10 cellular contexts compared by ENCODE assay signal in the genomic region with DNA sequence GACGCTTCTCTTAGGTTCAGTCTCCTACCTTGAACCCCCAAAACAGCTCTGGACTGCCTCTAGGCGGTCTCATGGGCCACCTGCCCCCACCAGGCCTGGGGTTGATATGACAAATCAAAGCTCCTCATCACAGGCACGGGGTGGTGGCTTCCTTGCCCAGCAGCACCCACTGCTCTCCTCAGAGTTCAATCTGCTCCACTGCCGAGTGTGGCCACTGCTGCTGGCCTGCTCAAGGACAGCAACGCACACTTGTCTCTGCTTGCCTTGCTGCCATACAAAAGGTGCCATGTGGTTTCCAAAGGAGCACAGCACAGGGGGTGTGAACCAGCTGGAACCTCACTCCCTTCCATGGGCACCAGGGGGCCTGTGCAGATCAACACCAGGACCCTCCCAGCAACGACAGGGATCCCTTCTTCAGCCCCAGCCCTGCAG. TPM values are rescaled to one million over a fixed set of nuclear protein-coding genes. Genes with fewer than 3 reads are reported as not detected.
DNase-seq lines count a peak whose midpoint lies in the region; ATAC-seq and TF ChIP-seq lines count a peak whose summit lies in the region.
"Had no signal": no experiment of that assay in that cellular context is flagged by ENCODE, and none has a peak within 500 bp of the region (broad histone marks: within the 10 kb centered on the region; RNA-seq: fewer than 3 reads in every experiment).

No MANE protein-coding gene starts in this region.

- H3K4me3 ChIP-seq in left ventricle myocardium inferior (no peak overlapping the region), lower lobe of right lung (no peak overlapping the region), vagina (no peak overlapping the region)
- H3K4me3 ChIP-seq: mucosa of descending colon had no signal

- peaks cover 67% of the 10 kb centered on the region for H3K4me1 Mint-ChIP-seq in WTC11

- no peaks in the 10 kb centered on the region for H3K9me3 ChIP-seq in left ventricle myocardium inferior (replicated peaks)
- H3K9me3 ChIP-seq in lower lobe of right lung: no peaks in the 10 kb centered on the region
- H3K9me3 ChIP-seq in vagina: no peaks in the 10 kb centered on the region
- H3K9me3 ChIP-seq: mucosa of descending colon had no signal

- DNase-seq in left ventricle myocardium inferior (no peak), cardiac septum (ENCODE audit: low spot score) (no peak), WTC11 (ENCODE audit: low spot score) (no peak), lower lobe of right lung (peak; percentile 29), vagina (ENCODE audit: extremely low spot score in 2 of 2) (no peak), retina (no peak), AG08395 (ENCODE audit: low spot score) (no peak)

- CTCF ChIA-PET in WTC11 (lab: Charles Lee): interaction anchor here (0.5 to 15.1 kb wide), 25 partner anchors 9 to 240 kb away, joined by 3 to 308 read pairs (median 4); a partner anchor contains a TSS

- H3K27ac Mint-ChIP-seq in WTC11: no peak overlapping the region

- intact Hi-C loops in left ventricle myocardium inferior (cut with micrococcal nuclease): no loop called here
- intact Hi-C loops in cardiac septum (cut with DNase I): no loop called here
- intact Hi-C loops in lower lobe of right lung (cut with DNase I): no loop called here
- intact Hi-C loops in vagina (cut with DNase I): loop anchor here (5.0 kb wide), 1 partner anchor 34 kb away; no protein-coding TSS in a partner anchor

- H3K36me3 Mint-ChIP-seq in WTC11: no peaks in the 10 kb centered on the region
- H3K36me3 Mint-ChIP-seq: CD4-positive, CD25-positive, alpha-beta regulatory T cell had no signal

- no peaks in the 10 kb centered on the region for H3K9me3 Mint-ChIP-seq in WTC11
- H3K9me3 Mint-ChIP-seq: CD4-positive, CD25-positive, alpha-beta regulatory T cell had no signal

- H3K27me3 Mint-ChIP-seq in WTC11 (ENCODE audit: low read depth): peaks cover 10% of the 10 kb centered on the region

- POLR2A ChIA-PET in WTC11 (lab: Charles Lee): no interaction called here

- no peak for TF ChIP-seq POLR2A in vagina (IDR thresholded peaks at IDR 0.05)

- H3K4me3 Mint-ChIP-seq in WTC11: no peak overlapping the region
- H3K4me3 Mint-ChIP-seq: CD4-positive, CD25-positive, alpha-beta regulatory T cell had no signal

- TF ChIP-seq CTCF in left ventricle myocardium inferior (IDR thresholded peaks at IDR 0.05; ENCODE audit: borderline replicate concordance): no peak
- 0 out of 2 replicates have a peak, but pooled peaks have one; percentile 5 for TF ChIP-seq CTCF in WTC11 (IDR thresholded peaks at IDR 0.05)
- TF ChIP-seq CTCF in lower lobe of right lung (IDR thresholded peaks at IDR 0.05): no peak
- no peak for TF ChIP-seq CTCF in vagina (IDR thresholded peaks at IDR 0.05)

- H3K4me1 ChIP-seq in left ventricle myocardium inferior: peaks cover 96% of the 10 kb centered on the region
- H3K4me1 ChIP-seq in lower lobe of right lung: peaks cover 73% of the 10 kb centered on the region
- peaks cover 53% of the 10 kb centered on the region for H3K4me1 ChIP-seq in vagina

- no peaks in the 10 kb centered on the region for H3K36me3 ChIP-seq in left ventricle myocardium inferior
- H3K36me3 ChIP-seq in lower lobe of right lung: no peaks in the 10 kb centered on the region
- H3K36me3 ChIP-seq in vagina: no peaks in the 10 kb centered on the region

- H3K27me3 ChIP-seq in left ventricle myocardium inferior (ENCODE audit: low read depth) (peaks cover 1% of the 10 kb centered on the region), lower lobe of right lung (ENCODE audit: low read depth) (no peaks in the 10 kb centered on the region), vagina (no peaks in the 10 kb centered on the region)

- ATAC-seq in WTC11 (peak; percentile 2; the same call in 1 of the 2 replicates), lower lobe of right lung (no peak), HG02642 (IDR thresholded peaks at IDR 0.05; ENCODE audit: poor library complexity, unreplicated experiment) (no peak)

- H3K27ac ChIP-seq in left ventricle myocardium inferior (replicated peaks) (peak overlapping the region; percentile 93), lower lobe of right lung (peak overlapping the region; percentile 81), vagina (peak overlapping the region; percentile 58)

TF ChIP-seq in WTC11, 78 proteins besides CTCF, POLR2A, EP300 and RAD21 (continues in another document):
- TF ChIP-seq, protein P1, sequence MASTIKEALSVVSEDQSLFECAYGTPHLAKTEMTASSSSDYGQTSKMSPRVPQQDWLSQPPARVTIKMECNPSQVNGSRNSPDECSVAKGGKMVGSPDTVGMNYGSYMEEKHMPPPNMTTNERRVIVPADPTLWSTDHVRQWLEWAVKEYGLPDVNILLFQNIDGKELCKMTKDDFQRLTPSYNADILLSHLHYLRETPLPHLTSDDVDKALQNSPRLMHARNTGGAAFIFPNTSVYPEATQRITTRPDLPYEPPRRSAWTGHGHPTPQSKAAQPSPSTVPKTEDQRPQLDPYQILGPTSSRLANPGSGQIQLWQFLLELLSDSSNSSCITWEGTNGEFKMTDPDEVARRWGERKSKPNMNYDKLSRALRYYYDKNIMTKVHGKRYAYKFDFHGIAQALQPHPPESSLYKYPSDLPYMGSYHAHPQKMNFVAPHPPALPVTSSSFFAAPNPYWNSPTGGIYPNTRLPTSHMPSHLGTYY (CRISPR knock-in tag; IDR thresholded peaks at IDR 0.05): no peak
- TF ChIP-seq, protein P2, sequence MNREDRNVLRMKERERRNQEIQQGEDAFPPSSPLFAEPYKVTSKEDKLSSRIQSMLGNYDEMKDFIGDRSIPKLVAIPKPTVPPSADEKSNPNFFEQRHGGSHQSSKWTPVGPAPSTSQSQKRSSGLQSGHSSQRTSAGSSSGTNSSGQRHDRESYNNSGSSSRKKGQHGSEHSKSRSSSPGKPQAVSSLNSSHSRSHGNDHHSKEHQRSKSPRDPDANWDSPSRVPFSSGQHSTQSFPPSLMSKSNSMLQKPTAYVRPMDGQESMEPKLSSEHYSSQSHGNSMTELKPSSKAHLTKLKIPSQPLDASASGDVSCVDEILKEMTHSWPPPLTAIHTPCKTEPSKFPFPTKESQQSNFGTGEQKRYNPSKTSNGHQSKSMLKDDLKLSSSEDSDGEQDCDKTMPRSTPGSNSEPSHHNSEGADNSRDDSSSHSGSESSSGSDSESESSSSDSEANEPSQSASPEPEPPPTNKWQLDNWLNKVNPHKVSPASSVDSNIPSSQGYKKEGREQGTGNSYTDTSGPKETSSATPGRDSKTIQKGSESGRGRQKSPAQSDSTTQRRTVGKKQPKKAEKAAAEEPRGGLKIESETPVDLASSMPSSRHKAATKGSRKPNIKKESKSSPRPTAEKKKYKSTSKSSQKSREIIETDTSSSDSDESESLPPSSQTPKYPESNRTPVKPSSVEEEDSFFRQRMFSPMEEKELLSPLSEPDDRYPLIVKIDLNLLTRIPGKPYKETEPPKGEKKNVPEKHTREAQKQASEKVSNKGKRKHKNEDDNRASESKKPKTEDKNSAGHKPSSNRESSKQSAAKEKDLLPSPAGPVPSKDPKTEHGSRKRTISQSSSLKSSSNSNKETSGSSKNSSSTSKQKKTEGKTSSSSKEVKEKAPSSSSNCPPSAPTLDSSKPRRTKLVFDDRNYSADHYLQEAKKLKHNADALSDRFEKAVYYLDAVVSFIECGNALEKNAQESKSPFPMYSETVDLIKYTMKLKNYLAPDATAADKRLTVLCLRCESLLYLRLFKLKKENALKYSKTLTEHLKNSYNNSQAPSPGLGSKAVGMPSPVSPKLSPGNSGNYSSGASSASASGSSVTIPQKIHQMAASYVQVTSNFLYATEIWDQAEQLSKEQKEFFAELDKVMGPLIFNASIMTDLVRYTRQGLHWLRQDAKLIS (CRISPR knock-in tag; IDR thresholded peaks at IDR 0.05; ENCODE audit: borderline replicate concordance): no peak
- no peak for TF ChIP-seq TEAD4 (CRISPR knock-in tag; IDR thresholded peaks at IDR 0.05)
- TF ChIP-seq, protein P3, sequence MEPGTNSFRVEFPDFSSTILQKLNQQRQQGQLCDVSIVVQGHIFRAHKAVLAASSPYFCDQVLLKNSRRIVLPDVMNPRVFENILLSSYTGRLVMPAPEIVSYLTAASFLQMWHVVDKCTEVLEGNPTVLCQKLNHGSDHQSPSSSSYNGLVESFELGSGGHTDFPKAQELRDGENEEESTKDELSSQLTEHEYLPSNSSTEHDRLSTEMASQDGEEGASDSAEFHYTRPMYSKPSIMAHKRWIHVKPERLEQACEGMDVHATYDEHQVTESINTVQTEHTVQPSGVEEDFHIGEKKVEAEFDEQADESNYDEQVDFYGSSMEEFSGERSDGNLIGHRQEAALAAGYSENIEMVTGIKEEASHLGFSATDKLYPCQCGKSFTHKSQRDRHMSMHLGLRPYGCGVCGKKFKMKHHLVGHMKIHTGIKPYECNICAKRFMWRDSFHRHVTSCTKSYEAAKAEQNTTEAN (CRISPR knock-in tag; IDR thresholded peaks at IDR 0.05): no peak
- no peak for TF ChIP-seq TP53 (CRISPR knock-in tag; IDR thresholded peaks at IDR 0.05)

RNA-seq across cellular contexts. Expression of a gene that starts 10.2 kb away (rescaled TPM):
- total RNA-seq in left ventricle myocardium inferior: 5.2 TPM
- 3.3 TPM for total RNA-seq in cardiac septum
- 0.05 TPM in 1 of 3 replicates, not detected in the others for total RNA-seq in WTC11 (2021)
- total RNA-seq in lower lobe of right lung: not detected
- total RNA-seq in vagina: not detected
- total RNA-seq: CD4-positive, CD25-positive, alpha-beta regulatory T cell had no signal

RNA-seq across cellular contexts. Expression of a gene that starts 18.9 kb away (rescaled TPM):
- total RNA-seq in left ventricle myocardium inferior (12.9 TPM), cardiac septum (11.5 TPM), WTC11 (2021) (5.6 to 6.8 TPM (median 6.5 TPM) in 3 replicates), lower lobe of right lung (21.5 TPM), vagina (85.7 TPM)
- total RNA-seq: CD4-positive, CD25-positive, alpha-beta regulatory T cell had no signal

RNA-seq across cellular contexts. Expression of a gene that starts 28.3 kb away (rescaled TPM):
- 1.8 TPM for total RNA-seq in left ventricle myocardium inferior
- total RNA-seq in cardiac septum: 2.4 TPM
- 2.0 to 2.9 TPM (median 2.2 TPM) in 3 replicates for total RNA-seq in WTC11 (2021)
- total RNA-seq in lower lobe of right lung: 4.1 TPM
- 5.4 TPM for total RNA-seq in vagina

RNA-seq across cellular contexts. Expression of a gene that starts 41.5 kb away (rescaled TPM):
- not detected for total RNA-seq in left ventricle myocardium inferior
- total RNA-seq in cardiac septum: not detected
- total RNA-seq in WTC11 (2021): not detected in 3 replicates
- 3.2 TPM for total RNA-seq in lower lobe of right lung
- total RNA-seq in vagina: not detected
- total RNA-seq: CD4-positive, CD25-positive, alpha-beta regulatory T cell had no signal

RNA-seq across cellular contexts. Expression of a gene that starts 46.9 kb away (rescaled TPM):
- 14.5 TPM for total RNA-seq in left ventricle myocardium inferior
- total RNA-seq in cardiac septum: 17.4 TPM
- 23.5 to 25.4 TPM (median 25.4 TPM) in 3 replicates for total RNA-seq in WTC11 (2021)
- total RNA-seq in lower lobe of right lung: 19.8 TPM
- 16.5 TPM for total RNA-seq in vagina
